18 cellular contexts compared by ENCODE assay signal in genomic region chr6:33719326-33719987, GRCh38. TPM values are rescaled to one million over a fixed set of nuclear protein-coding genes. Genes with fewer than 3 reads are reported as not detected.
DNase-seq lines count a peak whose midpoint lies in the region; ATAC-seq and TF ChIP-seq lines count a peak whose summit lies in the region.
"Had no signal": no experiment of that assay in that cellular context is flagged by ENCODE, and none has a peak within 500 bp of the region (broad histone marks: within the 10 kb centered on the region; RNA-seq: fewer than 3 reads in every experiment).

No MANE protein-coding gene starts in this region.

- ATAC-seq in stimulated activated naive CD8-positive, alpha-beta T cell treated with anti-CD3 and anti-CD28 coated beads, Interleukin-15, Interleukin-2, amounts not matched to agents 100 U/mL and 50 U/mL, for 24 hours: no peak
- peak; percentile 21 for ATAC-seq in mucosa of descending colon
- ATAC-seq: activated CD8-positive, alpha-beta memory T cell treated with anti-CD3 and anti-CD28 coated beads, Interleukin-2, amount 10 ng/mL, durations not matched to agents 7 days and 5 days had no signal

- no peaks in the 10 kb centered on the region for H3K9me3 ChIP-seq in mucosa of descending colon

- TF ChIP-seq CTCF in mucosa of descending colon (IDR thresholded peaks at IDR 0.05): no peak
- TF ChIP-seq CTCF in CD14-positive monocyte (IDR thresholded peaks at IDR 0.05): no peak

- H3K4me3 Mint-ChIP-seq in stimulated activated naive CD8-positive, alpha-beta T cell treated with anti-CD3 and anti-CD28 coated beads, Interleukin-15, Interleukin-2, amounts not matched to agents 100 ng/mL and 50 ng/mL, for 24 hours: no peak overlapping the region
- H3K4me3 Mint-ChIP-seq in CD14-positive monocyte: no peak overlapping the region
- H3K4me3 Mint-ChIP-seq: activated CD8-positive, alpha-beta memory T cell treated with anti-CD3 and anti-CD28 coated beads, Interleukin-2, amount 10 ng/mL, durations not matched to agents 7 days and 5 days; memory B cell; stimulated activated naive CD8-positive, alpha-beta T cell treated with anti-CD3 and anti-CD28 coated beads, Interleukin-15, amount 100 ng/mL, for 72 hours; T-helper 1 cell treated with Interleukin-12 subunit alpha and Interleukin-12 subunit beta and Interleukin-4 antibody, amounts not matched to agents 30 μg/mL and 1 μg/mL, for 36 hours had no signal

- H3K36me3 Mint-ChIP-seq in stimulated activated naive CD8-positive, alpha-beta T cell treated with anti-CD3 and anti-CD28 coated beads, Interleukin-15, Interleukin-2, amounts not matched to agents 100 ng/mL and 50 ng/mL, for 24 hours (ENCODE audit: low read depth): no peaks in the 10 kb centered on the region
- H3K36me3 Mint-ChIP-seq in CD14-positive monocyte: no peaks in the 10 kb centered on the region
- H3K36me3 Mint-ChIP-seq: activated CD8-positive, alpha-beta memory T cell treated with anti-CD3 and anti-CD28 coated beads, Interleukin-2, amount 10 ng/mL, durations not matched to agents 7 days and 5 days; memory B cell had no signal

- H3K36me3 ChIP-seq in mucosa of descending colon (ENCODE audit: low read depth): no peaks in the 10 kb centered on the region

- H3K4me1 ChIP-seq in mucosa of descending colon (ENCODE audit: low read depth): no peaks in the 10 kb centered on the region

- intact Hi-C loops in mucosa of descending colon (cut with DNase I, micrococcal nuclease) (loop anchor here in 1 of 2 donors (10.0 kb wide), 1 partner anchor 45 kb away; no protein-coding TSS in a partner anchor), CD14-positive monocyte (cut with micrococcal nuclease) (no loop called here)

- no peak for DNase-seq in stimulated activated naive CD8-positive, alpha-beta T cell treated with anti-CD3 and anti-CD28 coated beads, Interleukin-15, Interleukin-2, amounts not matched to agents 100 U/mL and 50 U/mL, for 24 hours
- peak; percentile 97 to 99 for DNase-seq in NCI-H524 (lab: John Stamatoyannopoulos, UW)
- DNase-seq in mucosa of descending colon: no peak
- no peak for DNase-seq in activated CD8-positive, alpha-beta memory T cell treated with anti-CD3 and anti-CD28 coated beads, Interleukin-2, amount 50 U/mL, for 4 hours
- no peak for DNase-seq in AG08395 (ENCODE audit: low spot score)
- DNase-seq in CD14-positive monocyte (ENCODE audit: low spot score): no peak
- no peak for DNase-seq in activated CD4-positive, alpha-beta T cell treated with anti-CD3 and anti-CD28 coated beads for 48 hours
- DNase-seq: activated CD8-positive, alpha-beta memory T cell treated with anti-CD3 and anti-CD28 coated beads, Interleukin-2, amount 10 ng/mL, durations not matched to agents 7 days and 5 days; COR-L47; head of caudate nucleus; MM.1S; NCI-H2227 treated with DMSO at 0.1 percent for 48 hours; OCI-M1; stimulated activated naive CD8-positive, alpha-beta T cell treated with anti-CD3 and anti-CD28 coated beads, Interleukin-15, amount 100 ng/mL, for 72 hours had no signal

- peaks cover 16% of the 10 kb centered on the region for H3K4me1 Mint-ChIP-seq in stimulated activated naive CD8-positive, alpha-beta T cell treated with anti-CD3 and anti-CD28 coated beads, Interleukin-15, Interleukin-2, amounts not matched to agents 100 ng/mL and 50 ng/mL, for 24 hours (ENCODE audit: low read depth)
- no peaks in the 10 kb centered on the region for H3K4me1 Mint-ChIP-seq in CD14-positive monocyte
- H3K4me1 Mint-ChIP-seq: activated CD8-positive, alpha-beta memory T cell treated with anti-CD3 and anti-CD28 coated beads, Interleukin-2, amount 10 ng/mL, durations not matched to agents 7 days and 5 days had no signal

- no peaks in the 10 kb centered on the region for H3K9me3 Mint-ChIP-seq in stimulated activated naive CD8-positive, alpha-beta T cell treated with anti-CD3 and anti-CD28 coated beads, Interleukin-15, Interleukin-2, amounts not matched to agents 100 ng/mL and 50 ng/mL, for 24 hours
- H3K9me3 Mint-ChIP-seq in CD14-positive monocyte: peaks cover 0 to 2% (median 0%) of the 10 kb centered on the region in 7 donors
- H3K9me3 Mint-ChIP-seq: memory B cell; stimulated activated naive CD8-positive, alpha-beta T cell treated with anti-CD3 and anti-CD28 coated beads, Interleukin-15, amount 100 ng/mL, for 72 hours; T-helper 1 cell treated with Interleukin-12 subunit alpha and Interleukin-12 subunit beta and Interleukin-4 antibody, amounts not matched to agents 30 μg/mL and 1 μg/mL, for 36 hours had no signal

- peak overlapping the region; percentile 7 for H3K27ac Mint-ChIP-seq in stimulated activated naive CD8-positive, alpha-beta T cell treated with anti-CD3 and anti-CD28 coated beads, Interleukin-15, Interleukin-2, amounts not matched to agents 100 ng/mL and 50 ng/mL, for 24 hours
- H3K27ac Mint-ChIP-seq in CD14-positive monocyte: no peak overlapping the region
- H3K27ac Mint-ChIP-seq: activated CD8-positive, alpha-beta memory T cell treated with anti-CD3 and anti-CD28 coated beads, Interleukin-2, amount 10 ng/mL, durations not matched to agents 7 days and 5 days; memory B cell; stimulated activated naive CD8-positive, alpha-beta T cell treated with anti-CD3 and anti-CD28 coated beads, Interleukin-15, amount 100 ng/mL, for 72 hours; T-helper 1 cell treated with Interleukin-12 subunit alpha and Interleukin-12 subunit beta and Interleukin-4 antibody, amounts not matched to agents 30 μg/mL and 1 μg/mL, for 36 hours had no signal

- peaks cover 10% of the 10 kb centered on the region for H3K27me3 Mint-ChIP-seq in stimulated activated naive CD8-positive, alpha-beta T cell treated with anti-CD3 and anti-CD28 coated beads, Interleukin-15, Interleukin-2, amounts not matched to agents 100 ng/mL and 50 ng/mL, for 24 hours
- H3K27me3 Mint-ChIP-seq in CD14-positive monocyte (ENCODE audit: low read depth in 3 of 3): peaks cover 6 to 17% (median 16%) of the 10 kb centered on the region in 3 donors
- H3K27me3 Mint-ChIP-seq: stimulated activated naive CD8-positive, alpha-beta T cell treated with anti-CD3 and anti-CD28 coated beads, Interleukin-15, amount 100 ng/mL, for 72 hours had no signal

- no peak overlapping the region for H3K4me3 ChIP-seq in mucosa of descending colon

RNA-seq across cellular contexts. Expression of gene UQCC2, which starts 8.0 kb away (rescaled TPM):
- 10 to 100 TPM; 41.8 to 48.6 (median 45.7) TPM for total RNA-seq in mucosa of descending colon
- polyA plus RNA-seq in CD14-positive monocyte: 10 to 100 TPM; 37.2 to 39.3 TPM

RNA-seq across cellular contexts. Expression of gene IP6K3, which starts 27.2 kb away (rescaled TPM):
- total RNA-seq in mucosa of descending colon: 1 to 10 TPM in 1 of 3 donors, under 1 TPM in 2; 0.67 to 6.8 (median 0.96) TPM
- not detected for polyA plus RNA-seq in CD14-positive monocyte
- total RNA-seq: activated CD8-positive, alpha-beta memory T cell treated with anti-CD3 and anti-CD28 coated beads, Interleukin-2, amount 10 ng/mL, durations not matched to agents 7 days and 5 days had no signal
- polyA plus RNA-seq: neural cell had no signal

Comparison
In these comparisons a context has a peak if more than half of its experiments do, and no peak if none do; other contexts are left out.
1. DNase-seq: peak in NCI-H524 (2 of 2); none in stimulated activated naive CD8-positive, alpha-beta T cell treated with anti-CD3 and anti-CD28 coated beads, Interleukin-15, Interleukin-2, amounts not matched to agents 100 U/mL and 50 U/mL, for 24 hours (single experiment), mucosa of descending colon (0 of 3), activated CD8-positive, alpha-beta memory T cell treated with anti-CD3 and anti-CD28 coated beads, Interleukin-2, amount 50 U/mL, for 4 hours (single experiment), AG08395 (single experiment), CD14-positive monocyte (single experiment) and activated CD4-positive, alpha-beta T cell treated with anti-CD3 and anti-CD28 coated beads for 48 hours (single experiment).